21 cellular contexts compared by ENCODE assay signal in the genomic region with DNA sequence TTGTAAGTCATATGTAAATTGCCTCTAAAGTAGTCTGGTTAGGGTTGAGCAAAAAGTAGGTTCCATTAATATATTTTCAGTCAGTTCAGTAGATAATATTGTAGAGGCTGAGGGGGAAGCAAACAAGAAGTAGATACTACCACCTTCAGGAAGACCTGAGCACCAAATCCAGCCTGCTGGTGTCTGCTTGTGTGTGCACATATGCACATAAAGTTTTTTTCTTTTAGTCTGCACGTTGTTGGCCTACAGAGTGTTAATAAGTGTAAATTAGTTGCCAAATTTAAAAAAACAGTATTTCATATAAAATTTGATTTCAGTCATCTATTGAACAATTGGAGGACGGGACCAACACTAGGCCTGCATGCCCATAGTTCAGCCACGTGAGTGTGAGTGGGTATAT.
"Had no signal": no experiment of that assay in that cellular context is flagged by ENCODE, and none has a peak within 500 bp of the region (broad histone marks: within the 10 kb centered on the region; RNA-seq: fewer than 3 reads in every experiment).

No MANE protein-coding gene starts in this region.

- H3K27me3 Mint-ChIP-seq: effector memory CD8-positive, alpha-beta T cell; naive thymus-derived CD8-positive, alpha-beta T cell had no signal

- H3K27me3 ChIP-seq: esophagus squamous epithelium, gastroesophageal sphincter, left lung, right atrium auricular region, sigmoid colon, stomach had no signal

- H3K27ac ChIP-seq: left lung, lower lobe of right lung, skin epidermis, thoracic aorta had no signal

- H3K36me3 ChIP-seq: thoracic aorta had no signal

- H3K9me3 ChIP-seq: esophagus squamous epithelium, gastroesophageal sphincter, left lung, lower lobe of right lung, mucosa of descending colon, right atrium auricular region, sigmoid colon, stomach, thoracic aorta had no signal

- H3K4me3 Mint-ChIP-seq: effector memory CD8-positive, alpha-beta T cell; naive thymus-derived CD8-positive, alpha-beta T cell had no signal

- FAIRE-seq: urothelium cell line had no signal

- H3K27ac Mint-ChIP-seq: effector memory CD8-positive, alpha-beta T cell had no signal

- H3K9me3 Mint-ChIP-seq: effector memory CD8-positive, alpha-beta T cell; naive thymus-derived CD8-positive, alpha-beta T cell had no signal

- DNase-seq: effector memory CD8-positive, alpha-beta T cell; esophagus squamous epithelium; foreskin fibroblast; glutamatergic neuron; islet precursor cell; left lung; lower lobe of right lung; mesendoderm; mucosa of descending colon; naive thymus-derived CD8-positive, alpha-beta T cell; posterior cingulate gyrus; sigmoid colon; stimulated activated CD4-positive, alpha-beta T cell treated with anti-CD3 and anti-CD28 coated beads, Interleukin-2, amount 100 ng/mL, for 24 hours; stimulated activated naive CD4-positive, alpha-beta T cell; stomach; trophoblast cell had no signal

- H3K4me3 ChIP-seq: esophagus squamous epithelium, gastroesophageal sphincter, left lung, lower lobe of right lung, mucosa of descending colon, right atrium auricular region, sigmoid colon, skin epidermis, stomach, thoracic aorta had no signal
